Comparison of ENCODE assay signal across 9 cellular contexts in the genomic region with DNA sequence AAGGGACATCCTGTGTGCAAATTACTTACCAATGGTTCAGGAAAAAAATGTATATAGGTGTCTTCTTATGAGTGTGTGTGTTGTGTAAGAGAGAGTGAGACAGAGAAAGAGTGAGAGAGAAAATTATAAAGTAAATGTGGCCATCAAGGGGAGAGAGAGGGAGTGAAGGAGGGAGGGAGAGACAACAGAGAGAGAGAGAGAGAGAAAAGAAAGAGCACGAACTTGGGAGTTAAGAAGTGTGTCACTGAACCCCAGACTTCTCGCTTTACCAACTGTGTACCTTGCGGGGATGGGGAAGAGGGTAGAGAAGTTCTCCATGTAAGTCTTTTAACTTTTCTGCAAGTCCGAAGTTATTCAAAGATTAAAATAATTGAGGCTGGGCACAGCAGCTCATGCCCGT. TPM values are rescaled to one million over a fixed set of nuclear protein-coding genes. Genes with fewer than 3 reads are reported as not detected.
DNase-seq lines count a peak whose midpoint lies in the region; ATAC-seq and TF ChIP-seq lines count a peak whose summit lies in the region.
"Had no signal": no experiment of that assay in that cellular context is flagged by ENCODE, and none has a peak within 500 bp of the region (broad histone marks: within the 10 kb centered on the region; RNA-seq: fewer than 3 reads in every experiment).

No MANE protein-coding gene starts in this region.

- H3K27me3 ChIP-seq in right atrium auricular region = no peaks in the 10 kb centered on the region
- no peaks in the 10 kb centered on the region for H3K27me3 ChIP-seq in colonic mucosa

- ATAC-seq in Right ventricle myocardium inferior = no peak
- no peak for ATAC-seq in naive thymus-derived CD8-positive, alpha-beta T cell

- intact Hi-C loops in Right ventricle myocardium inferior (cut with DNase I) = no loop called here
- intact Hi-C loops in colonic mucosa (cut with DNase I) = loop anchor here (2.0 kb wide), 1 partner anchor 19 kb away; no protein-coding TSS in a partner anchor

- no peak for TF ChIP-seq CTCF in right atrium auricular region (IDR thresholded peaks at IDR 0.05)
- no peak for TF ChIP-seq CTCF in colonic mucosa (IDR thresholded peaks at IDR 0.05)

- H3K27ac ChIP-seq in right atrium auricular region (peak overlapping the region; percentile 99 to 100), colonic mucosa (peak overlapping the region; percentile 99)

- peak overlapping the region; percentile 28 to 92 for H3K9ac ChIP-seq in colonic mucosa (ENCODE audit: low read depth in 2 of 2, low read length in 2 of 2)

- peak overlapping the region; percentile 99 to 100 (median 100) for H3K27ac Mint-ChIP-seq in naive thymus-derived CD8-positive, alpha-beta T cell

- peak overlapping the region in 1 of 2 donors; percentile 62 for H3K4me3 ChIP-seq in right atrium auricular region
- H3K4me3 ChIP-seq in colonic mucosa = no peak overlapping the region

- POLR2A ChIA-PET in naive thymus-derived CD8-positive, alpha-beta T cell (lab: Charles Lee) = interaction anchor here (0.7 to 16.7 kb wide), 8 partner anchors 10 to 510 kb away, joined by 3 to 755 read pairs (median 35); partner anchors contain the start of genes ARL4D, DHX8, IFI35 and TMEM106A

- DNase-seq in right atrium auricular region (ENCODE audit: low spot score) (no peak), Right ventricle myocardium inferior (ENCODE audit: missing footprints) (no peak), colonic mucosa (no peak), NCI-H1105 (lab: John Stamatoyannopoulos, UW) (no peak), NCI-H2081 (lab: John Stamatoyannopoulos, UW) (no peak), NOMO-1 treated with dmso at 0.1 percent for 144 hours (lab: John Stamatoyannopoulos, UW; ENCODE audit: unreplicated experiment) (no peak)
- DNase-seq in naive thymus-derived CD8-positive, alpha-beta T cell = no peak
- no peak for DNase-seq in activated effector memory CD4-positive, alpha-beta T cell treated with Interleukin-2 at 50 U/mL for 16 hours
- DNase-seq: NCI-H226 had no signal

- H3K9me3 ChIP-seq in right atrium auricular region (no peaks in the 10 kb centered on the region), colonic mucosa (no peaks in the 10 kb centered on the region)

- H3K36me3 Mint-ChIP-seq in naive thymus-derived CD8-positive, alpha-beta T cell = no peaks in the 10 kb centered on the region

- H3K9me3 Mint-ChIP-seq in naive thymus-derived CD8-positive, alpha-beta T cell = no peaks in the 10 kb centered on the region

- H3K4me1 ChIP-seq in right atrium auricular region (peaks cover 0 to 45% of the 10 kb centered on the region in 2 donors), colonic mucosa (no peaks in the 10 kb centered on the region)

- H3K27me3 Mint-ChIP-seq in naive thymus-derived CD8-positive, alpha-beta T cell = no peaks in the 10 kb centered on the region

- H3K4me1 Mint-ChIP-seq in naive thymus-derived CD8-positive, alpha-beta T cell = peaks cover 32 to 57% (median 38%) of the 10 kb centered on the region in 4 donors

- peak overlapping the region; percentile 79 to 98 (median 97) for H3K4me3 Mint-ChIP-seq in naive thymus-derived CD8-positive, alpha-beta T cell

- H3K36me3 ChIP-seq in right atrium auricular region = no peaks in the 10 kb centered on the region
- H3K36me3 ChIP-seq in colonic mucosa = no peaks in the 10 kb centered on the region

RNA-seq across cellular contexts. Expression of gene ARL4D, which starts 28.8 kb away (rescaled TPM):
- total RNA-seq in right atrium auricular region (10 to 100 TPM in 1 of 2 donors, 1 to 10 TPM in 1; 5.5 to 24.1 TPM), Right ventricle myocardium inferior (8.4 TPM), colonic mucosa (1 to 10 TPM; 2.0 to 5.7 TPM)
- 1 to 10 TPM; 1.6 to 2.4 TPM for total RNA-seq in naive thymus-derived CD8-positive, alpha-beta T cell
- polyA plus RNA-seq in naive thymus-derived CD8-positive, alpha-beta T cell = 1 to 10 TPM; 1.1 to 3.2 (median 2.2) TPM
